In the genomic region with DNA sequence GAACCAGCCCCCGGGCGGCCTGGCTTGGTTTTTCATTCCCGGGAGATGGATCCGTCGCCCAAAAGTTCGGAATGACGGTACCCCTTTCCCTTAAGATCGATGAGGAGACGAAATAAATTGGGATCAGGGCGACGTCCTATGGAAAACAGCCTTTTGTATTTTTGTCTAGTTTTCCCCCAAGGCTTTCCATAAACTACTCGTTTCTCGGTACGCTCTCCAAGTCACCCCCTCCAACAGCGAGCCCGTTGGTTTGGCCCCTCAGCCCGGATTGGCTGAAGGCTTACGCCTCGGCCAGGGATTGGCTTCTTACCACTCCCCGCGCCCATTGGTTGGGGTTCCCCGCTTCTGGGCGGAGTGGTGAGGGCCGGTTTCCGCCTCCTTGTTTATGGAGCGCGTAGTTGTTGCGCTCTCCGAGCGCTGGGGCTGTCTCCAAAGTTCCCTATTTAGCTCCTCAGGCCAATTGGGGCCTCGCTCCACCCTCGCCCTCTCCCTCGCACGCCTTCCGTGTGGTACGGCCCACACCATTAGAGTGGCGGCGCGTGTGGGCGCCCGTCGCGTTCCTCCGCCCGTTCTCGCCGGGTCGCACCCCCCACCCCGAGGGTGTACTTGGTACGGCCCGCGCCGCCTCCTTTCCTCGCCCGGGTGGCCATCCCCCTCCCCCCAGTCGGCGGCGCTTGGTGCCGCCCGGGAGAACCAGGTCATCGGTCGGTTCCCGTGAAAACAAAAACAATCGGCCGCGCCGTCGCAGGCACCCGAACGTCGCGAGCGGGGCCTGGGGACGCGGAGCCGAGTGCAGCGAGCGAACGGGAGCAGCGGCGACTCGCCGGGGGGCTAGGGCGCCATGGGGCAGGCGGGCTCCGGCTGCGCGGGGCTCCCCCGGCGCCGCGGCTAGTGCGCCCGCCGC, we compare ENCODE assay signal across 8 cellular contexts. TPM values are rescaled to one million over a fixed set of nuclear protein-coding genes. Genes with fewer than 3 reads are reported as not detected.
A peak's percentile ranks its signal among the peaks of the same experiment; 100 is the strongest.
DNase-seq lines count a peak whose midpoint lies in the region; ATAC-seq and TF ChIP-seq lines count a peak whose summit lies in the region.
"Not testable (repeated sequence)": the region's sequence is repeated elsewhere in the genome, so short reads cannot be mapped to it uniquely, and the experiment has no call there.

A gene with protein sequence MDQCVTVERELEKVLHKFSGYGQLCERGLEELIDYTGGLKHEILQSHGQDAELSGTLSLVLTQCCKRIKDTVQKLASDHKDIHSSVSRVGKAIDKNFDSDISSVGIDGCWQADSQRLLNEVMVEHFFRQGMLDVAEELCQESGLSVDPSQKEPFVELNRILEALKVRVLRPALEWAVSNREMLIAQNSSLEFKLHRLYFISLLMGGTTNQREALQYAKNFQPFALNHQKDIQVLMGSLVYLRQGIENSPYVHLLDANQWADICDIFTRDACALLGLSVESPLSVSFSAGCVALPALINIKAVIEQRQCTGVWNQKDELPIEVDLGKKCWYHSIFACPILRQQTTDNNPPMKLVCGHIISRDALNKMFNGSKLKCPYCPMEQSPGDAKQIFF (plus strand): TSS at position 655 of the 904 bp plus-strand sequence. CDS start 377 bp downstream, outside the sequence.

- H3K36me3 ChIP-seq in heart right ventricle, tibial artery: not testable (repeated sequence)

- 0 to 1% methylated on average over 37 to 78 of the region's 95 CpGs for WGBS in heart right ventricle, 2 donors

- not testable (repeated sequence) for H3K27me3 ChIP-seq in heart right ventricle, tibial artery

- not testable (repeated sequence) for H3K9me3 ChIP-seq in heart right ventricle, tibial artery

- intact Hi-C loops in heart right ventricle (cut with DNase I); tibial artery (cut with DNase I; ENCODE audit: low total_unique reads): not testable (repeated sequence)

- ATAC-seq in HG02798 (IDR thresholded peaks at IDR 0.05; ENCODE audit: poor library complexity, unreplicated experiment) = peak; percentile 93
- peak; percentile 96 to 99 (median 98) for ATAC-seq in heart right ventricle

- H3K4me3 ChIP-seq in GM12875 (ENCODE audit: low read depth, low read length) (peak within 1 kb of the TSS; percentile 49), heart right ventricle (peak within 1 kb of the TSS; percentile 64 to 79 (median 75)), tibial artery (peak within 1 kb of the TSS; percentile 63 to 80)

- peak within 1 kb of the TSS; percentile 85 for H3K4me3 Mint-ChIP-seq in T-helper 2 cell treated with Interferon-gamma antibody and Interleukin-4, amounts not matched to agents 5 μg/mL and 100 μg/mL, for 36 hours

- DNase-seq in NCI-H146 treated with DMSO at 0.1 percent for 48 hours (lab: John Stamatoyannopoulos, UW; ENCODE audit: unreplicated experiment) (peak; percentile 60), amygdala (lab: John Stamatoyannopoulos, UW) (peak in 54 of 56 donors; percentile 59 to 98 (median 91)), heart right ventricle (peak; percentile 93 to 95), pons (ENCODE audit: low spot score) (peak; percentile 85), tibial artery (peak; percentile 90 to 97)
- peak; percentile 92 for DNase-seq in T-helper 2 cell treated with Interferon-gamma antibody and Interleukin-4, amounts not matched to agents 5 μg/mL and 100 μg/mL, for 36 hours (ENCODE audit: low spot score)

- TF ChIP-seq CTCF in GM12875 (IDR thresholded peaks at IDR 0.05; ENCODE audit: borderline replicate concordance, insufficient read depth, low read depth, low read length); tibial artery (IDR thresholded peaks at IDR 0.05): not testable (repeated sequence)
- peak in 1 of 9 donors; percentile 13 for TF ChIP-seq CTCF in heart right ventricle (IDR thresholded peaks at IDR 0.05)

- peak within 1 kb of the TSS; percentile 82 for H3K27ac Mint-ChIP-seq in T-helper 2 cell treated with Interferon-gamma antibody and Interleukin-4, amounts not matched to agents 5 μg/mL and 100 μg/mL, for 36 hours

- H3K9me3 Mint-ChIP-seq in T-helper 2 cell treated with Interferon-gamma antibody and Interleukin-4, amounts not matched to agents 5 μg/mL and 100 μg/mL, for 36 hours = not testable (repeated sequence)

- H3K4me1 ChIP-seq in heart right ventricle, tibial artery: not testable (repeated sequence)

- H3K27ac ChIP-seq in heart right ventricle (peak within 1 kb of the TSS; percentile 87 to 95 (median 90)), tibial artery (peak within 1 kb of the TSS; percentile 84 to 88)

- not testable (repeated sequence) for H3K4me1 Mint-ChIP-seq in T-helper 2 cell treated with Interferon-gamma antibody and Interleukin-4, amounts not matched to agents 5 μg/mL and 100 μg/mL, for 36 hours (ENCODE audit: low read depth)

- H3K27me3 Mint-ChIP-seq in T-helper 2 cell treated with Interferon-gamma antibody and Interleukin-4, amounts not matched to agents 5 μg/mL and 100 μg/mL, for 36 hours (ENCODE audit: low read depth) = not testable (repeated sequence)

- not testable (repeated sequence) for H3K36me3 Mint-ChIP-seq in T-helper 2 cell treated with Interferon-gamma antibody and Interleukin-4, amounts not matched to agents 5 μg/mL and 100 μg/mL, for 36 hours (ENCODE audit: low read depth)

RNA-seq across cellular contexts. Expression of the gene that starts here (rescaled TPM):
- 100 to 1,000 TPM in 7 of 10 donors, 10 to 100 TPM in 3; 68.0 to 152 (median 114) TPM for total RNA-seq in heart right ventricle
- 10 to 100 TPM; 23.4 to 29.3 TPM for polyA plus RNA-seq in heart right ventricle

Comparison
In these comparisons a context has a peak if more than half of its experiments do, and no peak if none do; other contexts are left out.
1. Peak in every context shown above with its lines: DNase-seq, ATAC-seq, H3K4me3 ChIP-seq and H3K27ac ChIP-seq.